In the genomic region with DNA sequence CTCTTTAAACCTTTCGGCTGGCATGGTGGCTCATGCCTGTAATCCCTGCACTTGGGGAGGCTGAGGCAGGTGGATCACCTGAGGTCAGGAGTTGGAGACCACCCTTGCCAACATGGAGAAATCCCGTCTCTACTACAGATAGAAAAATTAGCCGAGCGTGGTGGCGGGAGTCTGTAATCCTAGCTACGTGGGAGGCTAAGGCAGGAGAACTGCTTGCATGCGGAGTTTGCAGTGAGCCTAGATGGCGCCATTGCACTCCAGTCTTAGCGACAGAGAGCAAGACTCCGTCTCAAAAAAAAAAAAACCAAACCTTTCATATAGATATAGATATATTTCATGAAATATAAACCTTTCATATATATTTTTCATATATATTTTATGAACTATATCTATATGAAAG, we compare ENCODE assay signal across 15 cellular contexts.
DNase-seq lines count a peak whose midpoint lies in the region; TF ChIP-seq lines count a peak whose summit lies in the region.
"Had no signal": no experiment of that assay in that cellular context is flagged by ENCODE, and none has a peak within 500 bp of the region (broad histone marks: within the 10 kb centered on the region; RNA-seq: fewer than 3 reads in every experiment).

No MANE protein-coding gene starts in this region.

- H3K9me3 ChIP-seq in BE2C (no peaks in the 10 kb centered on the region), WERI-Rb-1 (ENCODE audit: severe bottlenecking) (no peaks in the 10 kb centered on the region), iPS DF 6.9 (ENCODE audit: control insufficient read depth, insufficient read depth, low read length) (no peaks in the 10 kb centered on the region), colonic mucosa (no peaks in the 10 kb centered on the region)
- H3K9me3 ChIP-seq: body of pancreas, pancreas had no signal

- in situ Hi-C loops in ACHN (cut with HindIII; ENCODE audit: low pct_ligation_motif_present, low pct_unique_long_range_greater_than_20kb, low sequenced_read_pairs): no loop called here

- H3K27me3 ChIP-seq in BE2C (no peaks in the 10 kb centered on the region), WERI-Rb-1 (ENCODE audit: insufficient read depth, low read depth, severe bottlenecking) (no peaks in the 10 kb centered on the region), iPS DF 6.9 (ENCODE audit: control insufficient read depth, insufficient read depth, low read length) (no peaks in the 10 kb centered on the region), colonic mucosa (no peaks in the 10 kb centered on the region)
- H3K27me3 ChIP-seq: body of pancreas, pancreas had no signal

- DNase-seq in BE2C (peak; percentile 64), WERI-Rb-1 (peak; percentile 77), iPS DF 6.9 (ENCODE audit: low read depth, low spot score) (peak; percentile 16), LoVo (ENCODE audit: low spot score) (no peak), ACHN (no peak), colonic mucosa (no peak)
- DNase-seq in Jurkat, Clone E6-1 (ENCODE audit: low read depth, low spot score): peak; percentile 27
- no peak for DNase-seq in activated naive CD4-positive, alpha-beta T cell (lab: John Stamatoyannopoulos, UW)
- DNase-seq: activated CD4-positive, alpha-beta T cell treated with anti-CD3 and anti-CD28 coated beads for 4 hours; activated T-cell treated with anti-CD3 and anti-CD28 coated beads for 4 hours; NK-92 treated with Interleukin-12 subunit alpha and Interleukin-12 subunit beta, amount 100 ng/mL, for 24 hours; pancreas; stimulated activated CD4-positive, alpha-beta T cell treated with anti-CD3 and anti-CD28 coated beads, Interleukin-4, amount 100 ng/mL, for 24 hours; stimulated activated CD8-positive, alpha-beta memory T cell treated with anti-CD3 and anti-CD28 coated beads, Interleukin-4, amount 100 ng/mL, for 48 hours had no signal

- no CpG with 5 or more reads among the region's 10 CpGs for WGBS in iPS DF 6.9 (ENCODE audit: insufficient coverage, insufficient read length)

- intact Hi-C loops in colonic mucosa (cut with DNase I): no loop called here

- H3K4me3 ChIP-seq in BE2C (ENCODE audit: low read depth, low read length): no peak overlapping the region
- H3K4me3 ChIP-seq in Jurkat, Clone E6-1 (ENCODE audit: low read length): no peak overlapping the region
- H3K4me3 ChIP-seq in WERI-Rb-1 (ENCODE audit: low read depth, low read length): no peak overlapping the region
- no peak overlapping the region for H3K4me3 ChIP-seq in iPS DF 6.9 (ENCODE audit: low read length)
- H3K4me3 ChIP-seq in colonic mucosa: no peak overlapping the region
- H3K4me3 ChIP-seq: body of pancreas, pancreas had no signal

- peak; percentile 60 for TF ChIP-seq CTCF in BE2C (IDR thresholded peaks at IDR 0.05; ENCODE audit: low read depth, low read length)
- TF ChIP-seq CTCF in WERI-Rb-1 (IDR thresholded peaks at IDR 0.05; ENCODE audit: low read depth, low read length): peak; percentile 64
- no peak for TF ChIP-seq CTCF in colonic mucosa (IDR thresholded peaks at IDR 0.05)

- no peak overlapping the region for H3K9ac ChIP-seq in colonic mucosa (ENCODE audit: low read depth in 2 of 2, low read length in 2 of 2)

- no peak overlapping the region for H3K27ac ChIP-seq in WERI-Rb-1
- no peak overlapping the region for H3K27ac ChIP-seq in iPS DF 6.9 (ENCODE audit: low read length)
- no peak overlapping the region for H3K27ac ChIP-seq in colonic mucosa
- H3K27ac ChIP-seq: body of pancreas, pancreas had no signal

- no peaks in the 10 kb centered on the region for H3K36me3 ChIP-seq in BE2C
- no peaks in the 10 kb centered on the region for H3K36me3 ChIP-seq in WERI-Rb-1
- H3K36me3 ChIP-seq in iPS DF 6.9 (ENCODE audit: control insufficient read depth, insufficient read depth, low read length): no peaks in the 10 kb centered on the region
- no peaks in the 10 kb centered on the region for H3K36me3 ChIP-seq in colonic mucosa
- H3K36me3 ChIP-seq: pancreas had no signal

- H3K4me1 ChIP-seq in BE2C: peaks cover 25% of the 10 kb centered on the region
- no peaks in the 10 kb centered on the region for H3K4me1 ChIP-seq in iPS DF 6.9 (ENCODE audit: control insufficient read depth, insufficient read depth, low read length)
- no peaks in the 10 kb centered on the region for H3K4me1 ChIP-seq in colonic mucosa

Comparison
In these comparisons a context has a peak if more than half of its experiments do, and no peak if none do; other contexts are left out.
1. DNase-seq: peak in BE2C (single experiment), Jurkat, Clone E6-1 (single experiment), WERI-Rb-1 (single experiment) and iPS DF 6.9 (single experiment); none in LoVo (single experiment), ACHN (single experiment), activated naive CD4-positive, alpha-beta T cell (0 of 4) and colonic mucosa (single experiment).